In the genomic region with DNA sequence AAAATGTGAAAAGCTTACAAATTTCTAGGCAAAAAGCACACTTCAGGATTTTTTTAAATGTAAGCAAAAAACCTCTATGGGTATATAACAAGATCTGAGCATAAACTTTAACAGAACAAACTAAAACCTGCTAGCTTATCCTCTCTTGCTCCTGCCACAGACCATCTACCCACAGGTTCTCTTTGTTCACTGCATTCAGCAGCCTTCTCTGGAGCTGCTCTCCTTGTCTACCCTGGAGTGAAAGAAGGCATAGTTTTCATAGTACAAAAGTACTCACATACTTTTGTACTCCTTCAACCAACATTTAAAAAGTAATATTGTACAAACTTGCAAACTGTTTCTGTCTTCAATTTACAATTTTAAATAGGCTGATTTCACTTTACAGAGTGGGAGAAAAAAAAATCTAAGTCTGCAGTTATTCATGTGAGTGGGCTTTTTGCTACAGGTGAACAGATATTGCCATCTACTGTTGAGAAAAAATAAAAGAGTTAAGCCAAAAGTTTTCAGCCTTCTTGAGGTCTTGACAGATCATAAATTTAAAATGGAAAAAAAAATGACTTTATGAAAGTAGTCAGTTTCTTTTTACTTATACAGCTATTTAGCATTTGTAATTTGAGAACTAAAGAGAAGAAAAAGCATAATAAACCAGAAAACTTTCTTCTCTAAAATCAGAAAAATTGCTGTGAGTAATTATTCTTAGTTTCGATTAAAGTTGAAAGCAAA, we compare ENCODE assay signal across 9 cellular contexts. TPM values are rescaled to one million over a fixed set of nuclear protein-coding genes. Genes with fewer than 3 reads are reported as not detected.
DNase-seq lines count a peak whose midpoint lies in the region; TF ChIP-seq lines count a peak whose summit lies in the region.
"Had no signal": no experiment of that assay in that cellular context is flagged by ENCODE, and none has a peak within 500 bp of the region (broad histone marks: within the 10 kb centered on the region; RNA-seq: fewer than 3 reads in every experiment).

No MANE protein-coding gene starts in this region.

- H3K27ac Mint-ChIP-seq in chondrocyte (ENCODE audit: unreplicated experiment) = no peak overlapping the region
- H3K27ac Mint-ChIP-seq: activated naive CD8-positive, alpha-beta T cell treated with anti-CD3 and anti-CD28 coated beads, Interleukin-2, amount 10 ng/mL, durations not matched to agents 7 days and 5 days had no signal

- H3K36me3 Mint-ChIP-seq in chondrocyte (ENCODE audit: low read depth) = no peaks in the 10 kb centered on the region
- H3K36me3 Mint-ChIP-seq: activated naive CD8-positive, alpha-beta T cell treated with anti-CD3 and anti-CD28 coated beads, Interleukin-2, amount 10 ng/mL, durations not matched to agents 7 days and 5 days had no signal

- H3K4me1 Mint-ChIP-seq in chondrocyte (ENCODE audit: low read depth) = no peaks in the 10 kb centered on the region

- in situ Hi-C loops in HAP-1 (cut with MboI; ENCODE audit: low sequenced_read_pairs) = no loop called here

- H3K4me1 ChIP-seq in ovary (ENCODE audit: insufficient read depth) (no peaks in the 10 kb centered on the region), HAP-1 (no peaks in the 10 kb centered on the region)

- TF ChIP-seq POLR2A in ovary (IDR thresholded peaks at IDR 0.05) = no peak

- H3K27me3 ChIP-seq in ovary = no peaks in the 10 kb centered on the region
- peaks cover 5% of the 10 kb centered on the region for H3K27me3 ChIP-seq in HAP-1 (ENCODE audit: low read depth)

- no peaks in the 10 kb centered on the region for H3K36me3 ChIP-seq in ovary
- H3K36me3 ChIP-seq in HAP-1 (replicated peaks) = no peaks in the 10 kb centered on the region
- H3K36me3 ChIP-seq: neutrophil had no signal

- no peak for TF ChIP-seq EP300 in ovary (IDR thresholded peaks at IDR 0.05)

- DNase-seq in GM12864 (ENCODE audit: low read depth) (no peak), NCI-H1105 (lab: John Stamatoyannopoulos, UW) (peak; percentile 44), chondrocyte (ENCODE audit: low spot score) (no peak), ovary (no peak), HAP-1 (ENCODE audit: low spot score in 2 of 2) (no peak), activated gamma-delta T cell treated with Interleukin-2 at 50 U/mL for 16 hours (no peak)
- DNase-seq in stimulated activated CD4-positive, alpha-beta T cell treated with anti-CD3 and anti-CD28 coated beads, Interleukin-4, amount 100 ng/mL, for 24 hours = no peak
- DNase-seq: activated naive CD8-positive, alpha-beta T cell treated with anti-CD3 and anti-CD28 coated beads, Interleukin-2, amount 10 ng/mL, durations not matched to agents 7 days and 5 days had no signal

- TF ChIP-seq CTCF in GM12864 (IDR thresholded peaks at IDR 0.05; ENCODE audit: low read depth, low read length, missing control alignments) (peak; percentile 25), chondrocyte (IDR thresholded peaks at IDR 0.05) (peak; percentile 85), ovary (IDR thresholded peaks at IDR 0.05) (peak in 2 of 3 donors; percentile 12 to 28)

- no peaks in the 10 kb centered on the region for H3K9me3 Mint-ChIP-seq in chondrocyte (ENCODE audit: low read depth)
- H3K9me3 Mint-ChIP-seq: activated naive CD8-positive, alpha-beta T cell treated with anti-CD3 and anti-CD28 coated beads, Interleukin-2, amount 10 ng/mL, durations not matched to agents 7 days and 5 days had no signal

- no peak overlapping the region for H3K27ac ChIP-seq in ovary
- H3K27ac ChIP-seq: neutrophil had no signal

- peaks cover 13% of the 10 kb centered on the region for H3K27me3 Mint-ChIP-seq in chondrocyte (ENCODE audit: low read depth)

- 0 to 75% (median 25%) methylated on average over 1 of the region's 1 CpG for WGBS in ovary, 3 donors

- intact Hi-C loops in ovary (cut with DNase I) = loop anchor here in 2 of 4 donors (5.0 to 10.0 kb wide), 3 partner anchors 80 to 600 kb away; a partner anchor contains a TSS

- no peak overlapping the region for H3K4me3 Mint-ChIP-seq in chondrocyte (ENCODE audit: unreplicated experiment)
- H3K4me3 Mint-ChIP-seq: activated naive CD8-positive, alpha-beta T cell treated with anti-CD3 and anti-CD28 coated beads, Interleukin-2, amount 10 ng/mL, durations not matched to agents 7 days and 5 days had no signal

- H3K4me3 ChIP-seq in GM12864 (ENCODE audit: low read depth, low read length) = no peak overlapping the region
- no peak overlapping the region for H3K4me3 ChIP-seq in ovary
- H3K4me3 ChIP-seq in HAP-1 = no peak overlapping the region

- H3K9me3 ChIP-seq in ovary (no peaks in the 10 kb centered on the region), HAP-1 (no peaks in the 10 kb centered on the region)
- H3K9me3 ChIP-seq: neutrophil had no signal

RNA-seq across cellular contexts. Expression of a gene that starts 20.4 kb away (rescaled TPM):
- 0.99 to 1.4 TPM in 2 of 3 replicates, not detected in the other for total RNA-seq in chondrocyte
- total RNA-seq in ovary = 100 to 1,000 TPM in 2 of 7 donors, 1 to 10 TPM in 5; 2.4 to 467 (median 5.2) TPM
- not detected for polyA plus RNA-seq in ovary

RNA-seq across cellular contexts. Expression of a gene that starts 24.9 kb away (rescaled TPM):
- total RNA-seq in chondrocyte (3.6 to 5.7 TPM (median 4.6 TPM) in 3 replicates), ovary (1 to 10 TPM in 6 of 7 donors, under 1 TPM in 1; 0.34 to 3.8 (median 3.1) TPM)
- polyA plus RNA-seq in ovary = 1 to 10 TPM; 1.5 to 2.0 TPM

RNA-seq across cellular contexts. Expression of a gene that starts 28.7 kb away (rescaled TPM):
- total RNA-seq in chondrocyte (12.2 to 16.5 TPM (median 14.3 TPM) in 3 replicates), ovary (10 to 100 TPM; 14.1 to 23.6 (median 20.0) TPM)
- 10 to 100 TPM; 10.1 to 10.3 TPM for polyA plus RNA-seq in ovary

Comparison
In these comparisons a context has a peak if more than half of its experiments do, and no peak if none do; other contexts are left out.
1. CTCF ChIP-seq: peak in every context shown above with its lines; median percentile 85 in chondrocyte; 25 in GM12864; 20 in ovary.